Comparison of ENCODE assay signal across 2 cellular contexts in the genomic region with DNA sequence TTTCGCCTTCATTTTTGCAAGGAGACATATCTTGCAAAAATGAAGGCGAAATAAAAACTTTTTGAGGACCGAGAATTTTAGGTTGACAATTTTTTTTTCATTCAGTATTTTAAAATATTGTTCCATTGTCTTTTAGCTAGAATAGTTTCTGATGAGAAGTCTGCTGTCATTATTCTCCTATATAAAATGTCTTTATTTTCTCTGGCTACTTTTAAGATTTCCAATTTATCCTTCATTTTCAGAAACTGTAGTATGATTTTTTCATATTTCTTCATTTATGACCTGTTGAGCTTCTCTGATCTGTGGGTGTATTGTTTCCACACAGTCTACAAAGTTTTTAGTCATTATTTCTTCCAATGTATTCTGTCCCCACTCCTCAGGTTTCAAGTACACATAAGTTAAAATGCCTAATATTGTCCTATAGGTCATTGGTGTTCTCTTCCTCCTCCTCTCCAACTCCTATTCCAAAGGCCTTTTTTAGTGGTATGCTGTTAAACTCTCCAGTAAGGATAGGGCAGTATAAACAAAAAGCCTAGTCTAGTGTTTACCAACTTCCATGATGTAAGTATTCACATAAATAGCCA.
TF ChIP-seq lines count a peak whose summit lies in the region.

No MANE protein-coding gene starts in this region.

TF ChIP-seq in GM23338, 12 proteins besides CTCF, POLR2A, EP300 and RAD21 (continued from another document):
- TF ChIP-seq, protein P1, sequence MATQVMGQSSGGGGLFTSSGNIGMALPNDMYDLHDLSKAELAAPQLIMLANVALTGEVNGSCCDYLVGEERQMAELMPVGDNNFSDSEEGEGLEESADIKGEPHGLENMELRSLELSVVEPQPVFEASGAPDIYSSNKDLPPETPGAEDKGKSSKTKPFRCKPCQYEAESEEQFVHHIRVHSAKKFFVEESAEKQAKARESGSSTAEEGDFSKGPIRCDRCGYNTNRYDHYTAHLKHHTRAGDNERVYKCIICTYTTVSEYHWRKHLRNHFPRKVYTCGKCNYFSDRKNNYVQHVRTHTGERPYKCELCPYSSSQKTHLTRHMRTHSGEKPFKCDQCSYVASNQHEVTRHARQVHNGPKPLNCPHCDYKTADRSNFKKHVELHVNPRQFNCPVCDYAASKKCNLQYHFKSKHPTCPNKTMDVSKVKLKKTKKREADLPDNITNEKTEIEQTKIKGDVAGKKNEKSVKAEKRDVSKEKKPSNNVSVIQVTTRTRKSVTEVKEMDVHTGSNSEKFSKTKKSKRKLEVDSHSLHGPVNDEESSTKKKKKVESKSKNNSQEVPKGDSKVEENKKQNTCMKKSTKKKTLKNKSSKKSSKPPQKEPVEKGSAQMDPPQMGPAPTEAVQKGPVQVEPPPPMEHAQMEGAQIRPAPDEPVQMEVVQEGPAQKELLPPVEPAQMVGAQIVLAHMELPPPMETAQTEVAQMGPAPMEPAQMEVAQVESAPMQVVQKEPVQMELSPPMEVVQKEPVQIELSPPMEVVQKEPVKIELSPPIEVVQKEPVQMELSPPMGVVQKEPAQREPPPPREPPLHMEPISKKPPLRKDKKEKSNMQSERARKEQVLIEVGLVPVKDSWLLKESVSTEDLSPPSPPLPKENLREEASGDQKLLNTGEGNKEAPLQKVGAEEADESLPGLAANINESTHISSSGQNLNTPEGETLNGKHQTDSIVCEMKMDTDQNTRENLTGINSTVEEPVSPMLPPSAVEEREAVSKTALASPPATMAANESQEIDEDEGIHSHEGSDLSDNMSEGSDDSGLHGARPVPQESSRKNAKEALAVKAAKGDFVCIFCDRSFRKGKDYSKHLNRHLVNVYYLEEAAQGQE (IDR thresholded peaks at IDR 0.05; ENCODE audit: unreplicated experiment): no peak
- TF ChIP-seq, protein P2, sequence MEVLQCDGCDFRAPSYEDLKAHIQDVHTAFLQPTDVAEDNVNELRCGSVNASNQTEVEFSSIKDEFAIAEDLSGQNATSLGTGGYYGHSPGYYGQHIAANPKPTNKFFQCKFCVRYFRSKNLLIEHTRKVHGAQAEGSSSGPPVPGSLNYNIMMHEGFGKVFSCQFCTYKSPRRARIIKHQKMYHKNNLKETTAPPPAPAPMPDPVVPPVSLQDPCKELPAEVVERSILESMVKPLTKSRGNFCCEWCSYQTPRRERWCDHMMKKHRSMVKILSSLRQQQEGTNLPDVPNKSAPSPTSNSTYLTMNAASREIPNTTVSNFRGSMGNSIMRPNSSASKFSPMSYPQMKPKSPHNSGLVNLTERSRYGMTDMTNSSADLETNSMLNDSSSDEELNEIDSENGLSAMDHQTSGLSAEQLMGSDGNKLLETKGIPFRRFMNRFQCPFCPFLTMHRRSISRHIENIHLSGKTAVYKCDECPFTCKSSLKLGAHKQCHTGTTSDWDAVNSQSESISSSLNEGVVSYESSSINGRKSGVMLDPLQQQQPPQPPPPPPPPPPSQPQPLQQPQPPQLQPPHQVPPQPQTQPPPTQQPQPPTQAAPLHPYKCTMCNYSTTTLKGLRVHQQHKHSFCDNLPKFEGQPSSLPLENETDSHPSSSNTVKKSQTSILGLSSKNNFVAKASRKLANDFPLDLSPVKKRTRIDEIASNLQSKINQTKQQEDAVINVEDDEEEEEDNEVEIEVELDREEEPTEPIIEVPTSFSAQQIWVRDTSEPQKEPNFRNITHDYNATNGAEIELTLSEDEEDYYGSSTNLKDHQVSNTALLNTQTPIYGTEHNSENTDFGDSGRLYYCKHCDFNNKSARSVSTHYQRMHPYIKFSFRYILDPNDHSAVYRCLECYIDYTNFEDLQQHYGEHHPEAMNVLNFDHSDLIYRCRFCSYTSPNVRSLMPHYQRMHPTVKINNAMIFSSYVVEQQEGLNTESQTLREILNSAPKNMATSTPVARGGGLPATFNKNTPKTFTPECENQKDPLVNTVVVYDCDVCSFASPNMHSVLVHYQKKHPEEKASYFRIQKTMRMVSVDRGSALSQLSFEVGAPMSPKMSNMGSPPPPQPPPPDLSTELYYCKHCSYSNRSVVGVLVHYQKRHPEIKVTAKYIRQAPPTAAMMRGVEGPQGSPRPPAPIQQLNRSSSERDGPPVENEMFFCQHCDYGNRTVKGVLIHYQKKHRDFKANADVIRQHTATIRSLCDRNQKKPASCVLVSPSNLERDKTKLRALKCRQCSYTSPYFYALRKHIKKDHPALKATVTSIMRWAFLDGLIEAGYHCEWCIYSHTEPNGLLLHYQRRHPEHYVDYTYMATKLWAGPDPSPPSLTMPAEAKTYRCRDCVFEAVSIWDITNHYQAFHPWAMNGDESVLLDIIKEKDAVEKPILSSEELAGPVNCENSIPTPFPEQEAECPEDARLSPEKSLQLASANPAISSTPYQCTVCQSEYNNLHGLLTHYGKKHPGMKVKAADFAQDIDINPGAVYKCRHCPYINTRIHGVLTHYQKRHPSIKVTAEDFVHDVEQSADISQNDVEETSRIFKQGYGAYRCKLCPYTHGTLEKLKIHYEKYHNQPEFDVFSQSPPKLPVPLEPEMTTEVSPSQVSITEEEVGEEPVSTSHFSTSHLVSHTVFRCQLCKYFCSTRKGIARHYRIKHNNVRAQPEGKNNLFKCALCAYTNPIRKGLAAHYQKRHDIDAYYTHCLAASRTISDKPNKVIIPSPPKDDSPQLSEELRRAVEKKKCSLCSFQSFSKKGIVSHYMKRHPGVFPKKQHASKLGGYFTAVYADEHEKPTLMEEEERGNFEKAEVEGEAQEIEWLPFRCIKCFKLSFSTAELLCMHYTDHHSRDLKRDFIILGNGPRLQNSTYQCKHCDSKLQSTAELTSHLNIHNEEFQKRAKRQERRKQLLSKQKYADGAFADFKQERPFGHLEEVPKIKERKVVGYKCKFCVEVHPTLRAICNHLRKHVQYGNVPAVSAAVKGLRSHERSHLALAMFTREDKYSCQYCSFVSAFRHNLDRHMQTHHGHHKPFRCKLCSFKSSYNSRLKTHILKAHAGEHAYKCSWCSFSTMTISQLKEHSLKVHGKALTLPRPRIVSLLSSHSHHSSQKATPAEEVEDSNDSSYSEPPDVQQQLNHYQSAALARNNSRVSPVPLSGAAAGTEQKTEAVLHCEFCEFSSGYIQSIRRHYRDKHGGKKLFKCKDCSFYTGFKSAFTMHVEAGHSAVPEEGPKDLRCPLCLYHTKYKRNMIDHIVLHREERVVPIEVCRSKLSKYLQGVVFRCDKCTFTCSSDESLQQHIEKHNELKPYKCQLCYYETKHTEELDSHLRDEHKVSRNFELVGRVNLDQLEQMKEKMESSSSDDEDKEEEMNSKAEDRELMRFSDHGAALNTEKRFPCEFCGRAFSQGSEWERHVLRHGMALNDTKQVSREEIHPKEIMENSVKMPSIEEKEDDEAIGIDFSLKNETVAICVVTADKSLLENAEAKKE (CRISPR knock-in tag; IDR thresholded peaks at IDR 0.05): no peak
- TF ChIP-seq NANOG (IDR thresholded peaks at IDR 0.05; ENCODE audit: borderline replicate concordance) (no peak), JUNB (IDR thresholded peaks at IDR 0.05; ENCODE audit: unreplicated experiment) (no peak), ZNF331 (CRISPR knock-in tag; IDR thresholded peaks at IDR 0.05; ENCODE audit: low read depth) (no peak), POLR2AphosphoS5 (IDR thresholded peaks at IDR 0.05; ENCODE audit: low read depth) (no peak), EZH2phosphoT487 (IDR thresholded peaks at IDR 0.05; ENCODE audit: unreplicated experiment) (no peak), EZH2 (IDR thresholded peaks at IDR 0.05; ENCODE audit: low read depth, unreplicated experiment) (no peak)
- TF ChIP-seq, protein P3, sequence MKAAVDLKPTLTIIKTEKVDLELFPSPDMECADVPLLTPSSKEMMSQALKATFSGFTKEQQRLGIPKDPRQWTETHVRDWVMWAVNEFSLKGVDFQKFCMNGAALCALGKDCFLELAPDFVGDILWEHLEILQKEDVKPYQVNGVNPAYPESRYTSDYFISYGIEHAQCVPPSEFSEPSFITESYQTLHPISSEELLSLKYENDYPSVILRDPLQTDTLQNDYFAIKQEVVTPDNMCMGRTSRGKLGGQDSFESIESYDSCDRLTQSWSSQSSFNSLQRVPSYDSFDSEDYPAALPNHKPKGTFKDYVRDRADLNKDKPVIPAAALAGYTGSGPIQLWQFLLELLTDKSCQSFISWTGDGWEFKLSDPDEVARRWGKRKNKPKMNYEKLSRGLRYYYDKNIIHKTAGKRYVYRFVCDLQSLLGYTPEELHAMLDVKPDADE (IDR thresholded peaks at IDR 0.05): no peak

TF ChIP-seq in endothelial cell of umbilical vein, 7 proteins besides CTCF, POLR2A, EP300 and RAD21 (continued from another document):
- TF ChIP-seq, protein P4, sequence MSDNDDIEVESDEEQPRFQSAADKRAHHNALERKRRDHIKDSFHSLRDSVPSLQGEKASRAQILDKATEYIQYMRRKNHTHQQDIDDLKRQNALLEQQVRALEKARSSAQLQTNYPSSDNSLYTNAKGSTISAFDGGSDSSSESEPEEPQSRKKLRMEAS (IDR thresholded peaks at IDR 0.05; ENCODE audit: insufficient read depth, insufficient read length): no peak
- TF ChIP-seq EZH2 (IDR thresholded peaks at IDR 0.05; ENCODE audit: borderline replicate concordance, low read depth, low read length, severe bottlenecking): no peak
- TF ChIP-seq GATA2 (IDR thresholded peaks at IDR 0.05; ENCODE audit: insufficient read depth, insufficient read length, low read depth, low read length): no peak
- no peak for TF ChIP-seq FOS (IDR thresholded peaks at IDR 0.05; ENCODE audit: borderline replicate concordance, insufficient read depth, low read length)
